12 cellular contexts compared by ENCODE assay signal in the genomic region with DNA sequence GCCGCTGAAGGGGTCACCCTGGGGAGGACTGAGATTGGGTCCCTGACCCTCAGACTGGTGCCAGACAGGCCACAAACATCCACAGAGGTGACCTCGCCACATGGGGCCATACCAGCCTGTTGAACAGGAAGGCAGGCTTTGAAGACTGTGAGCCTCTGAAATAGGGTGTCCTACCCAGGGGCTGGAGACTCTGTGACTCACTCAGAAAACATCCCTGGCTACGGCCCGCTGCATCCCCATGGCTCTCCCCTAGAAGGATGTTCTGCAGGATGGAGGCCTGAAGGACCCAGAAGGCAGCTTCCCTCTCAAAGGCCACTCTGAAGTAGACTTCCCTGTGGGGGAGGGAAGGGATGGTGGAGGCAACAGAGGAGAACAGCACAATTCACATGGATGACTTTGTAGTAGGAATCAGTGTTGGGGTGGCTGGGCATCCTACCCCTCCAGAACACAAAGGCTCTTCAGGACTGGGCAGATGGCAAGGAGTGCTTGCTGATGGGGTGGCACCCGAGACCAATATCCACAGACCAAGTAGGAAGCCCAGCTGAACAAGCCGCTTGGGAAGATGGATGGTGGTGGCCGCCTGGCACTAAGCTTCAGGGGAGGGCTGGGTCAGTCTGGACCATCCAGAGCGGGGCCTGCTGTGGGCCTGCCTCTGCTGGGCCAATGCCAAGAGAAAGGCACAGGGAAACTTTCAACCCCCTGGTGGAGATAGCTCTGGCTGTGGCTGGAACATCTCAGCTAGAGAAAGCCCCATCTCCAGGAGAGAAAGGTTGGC. TPM values are rescaled to one million over a fixed set of nuclear protein-coding genes. Genes with fewer than 3 reads are reported as not detected.
A peak's percentile ranks its signal among the peaks of the same experiment; 100 is the strongest.
DNase-seq lines count a peak whose midpoint lies in the region; ATAC-seq and TF ChIP-seq lines count a peak whose summit lies in the region.
"Had no signal": no experiment of that assay in that cellular context is flagged by ENCODE, and none has a peak within 500 bp of the region (broad histone marks: within the 10 kb centered on the region; RNA-seq: fewer than 3 reads in every experiment).

No MANE protein-coding gene starts in this region.

- H3K4me3 ChIP-seq in neuronal stem cell (ENCODE audit: low read length in 2 of 2) (no peak overlapping the region), vagina (no peak overlapping the region)
- H3K4me3 ChIP-seq: ascending aorta had no signal

- H3K27me3 ChIP-seq in neuronal stem cell (ENCODE audit: control insufficient read depth in 3 of 3, insufficient read depth in 3 of 3, low read depth in 1 of 3, low read length in 3 of 3): no peaks in the 10 kb centered on the region
- no peaks in the 10 kb centered on the region for H3K27me3 ChIP-seq in vagina
- H3K27me3 ChIP-seq: ascending aorta had no signal

- H2AFZ ChIP-seq in neuronal stem cell (ENCODE audit: low read length): no peak overlapping the region

- H2BK15ac ChIP-seq in neuronal stem cell (ENCODE audit: low read length): no peak overlapping the region

- peaks cover 22 to 24% of the 10 kb centered on the region in 2 donors for H3K4me1 ChIP-seq in neuronal stem cell (ENCODE audit: control insufficient read depth in 2 of 2, insufficient read depth in 1 of 2, low read depth in 1 of 2, low read length in 2 of 2)
- peaks cover 22% of the 10 kb centered on the region for H3K4me1 ChIP-seq in vagina

- no peak overlapping the region for H2BK12ac ChIP-seq in neuronal stem cell (ENCODE audit: low read length)

- H3K9ac ChIP-seq in neuronal stem cell (ENCODE audit: low read depth, low read length, poor library complexity): peak overlapping the region; percentile 6

- DNase-seq in Caki2 (ENCODE audit: low read depth): peak; percentile 81
- peak; percentile 86 for DNase-seq in M059J (ENCODE audit: low read depth)
- DNase-seq in dermis blood vessel endothelial cell: peak; percentile 55
- no peak for DNase-seq in neuronal stem cell (ENCODE audit: low spot score)
- no peak for DNase-seq in cortex of kidney (lab: John Stamatoyannopoulos, UW)
- DNase-seq in vagina (ENCODE audit: extremely low spot score in 2 of 2): no peak
- DNase-seq: erythroblast; NCI-H345; stimulated activated naive B cell treated with anti-CD40 and anti-IgM and Interleukin-4, amounts not matched to agents 10 μg/mL and 1 μg/mL and 100 μg/mL, for 72 hours had no signal

- no peak overlapping the region for H3K4me2 ChIP-seq in neuronal stem cell (ENCODE audit: insufficient read depth, low read length, poor library complexity, severe bottlenecking)

- no peak overlapping the region for H3K18ac ChIP-seq in neuronal stem cell (ENCODE audit: low read length)

- H2BK5ac ChIP-seq in neuronal stem cell (ENCODE audit: low read length): no peak overlapping the region

- WGBS in neuronal stem cell (ENCODE audit: extremely low coverage in 2 of 2, insufficient read length in 2 of 2, insufficient replicate concordance in 1 of 2), 2 donors: no CpG with 5 or more reads among the region's 8 CpGs

- no peak overlapping the region for H4K8ac ChIP-seq in neuronal stem cell (ENCODE audit: low read depth, low read length)

- intact Hi-C loops in vagina (cut with DNase I): no loop called here

- no peak for TF ChIP-seq POLR2A in vagina (IDR thresholded peaks at IDR 0.05)

- H3K23ac ChIP-seq in neuronal stem cell (ENCODE audit: low read depth, low read length, poor library complexity): no peak overlapping the region

- H4K91ac ChIP-seq in neuronal stem cell (ENCODE audit: low read depth, low read length, poor library complexity): no peak overlapping the region

- H3K36me3 ChIP-seq in neuronal stem cell (replicated peaks in 1 of 2; ENCODE audit: control insufficient read depth in 2 of 2, insufficient read depth in 2 of 2, low read length in 2 of 2) (peaks cover 10 to 51% of the 10 kb centered on the region in 2 donors), vagina (no peaks in the 10 kb centered on the region)
- H3K36me3 ChIP-seq: ascending aorta had no signal

- no peak overlapping the region for H2AK5ac ChIP-seq in neuronal stem cell (ENCODE audit: low read depth, low read length)

- H3K79me1 ChIP-seq in neuronal stem cell (ENCODE audit: low read depth, low read length): peaks cover 2% of the 10 kb centered on the region

- H3K4ac ChIP-seq in neuronal stem cell (ENCODE audit: low read length): no peak overlapping the region

- in situ Hi-C loops in Caki2 (cut with HindIII; ENCODE audit: low pct_unique_long_range_greater_than_20kb, low sequenced_read_pairs): no loop called here

- no peak for TF ChIP-seq CTCF in vagina (IDR thresholded peaks at IDR 0.05)

- no peak overlapping the region for H2BK120ac ChIP-seq in neuronal stem cell (ENCODE audit: low read depth, low read length)

- H3K27ac ChIP-seq in neuronal stem cell (replicated peaks; ENCODE audit: low read length): no peak overlapping the region
- no peak overlapping the region for H3K27ac ChIP-seq in vagina

- ATAC-seq in HG03378 (IDR thresholded peaks at IDR 0.05; ENCODE audit: unreplicated experiment) (no peak), HG02938 (IDR thresholded peaks at IDR 0.05; ENCODE audit: unreplicated experiment) (no peak)
- ATAC-seq: stimulated activated naive B cell treated with anti-CD40 and anti-IgM and Interleukin-4, amounts not matched to agents 10 μg/mL and 1 μg/mL and 100 μg/mL, for 72 hours had no signal

- no peak overlapping the region for H3K14ac ChIP-seq in neuronal stem cell (ENCODE audit: low read length)

- H3K9me3 ChIP-seq in neuronal stem cell (replicated peaks in 1 of 2; ENCODE audit: control insufficient read depth in 2 of 2, insufficient read depth in 1 of 2, low read depth in 1 of 2, low read length in 2 of 2) (no peaks in the 10 kb centered on the region), vagina (no peaks in the 10 kb centered on the region)
- H3K9me3 ChIP-seq: ascending aorta had no signal

RNA-seq across cellular contexts. Expression of a gene that starts 37.6 kb away (rescaled TPM):
- total RNA-seq in Caki2 (2014; rRNA removed; shearing (Covaris generic); ENCODE audit: low replicate concordance): 1.1 and 3.2 TPM in 2 replicates
- total RNA-seq in M059J (2014; rRNA removed; shearing (Covaris generic)): 9.6 and 14.0 TPM in 2 replicates
- total RNA-seq in dermis blood vessel endothelial cell: 8.0 and 10.8 TPM in 2 replicates
- 13.5 TPM for polyA plus RNA-seq in neuronal stem cell (2013, experiment 1 of 2)
- 13.8 TPM for polyA plus RNA-seq in neuronal stem cell (2013, experiment 2 of 2)
- 59.9 TPM for total RNA-seq in vagina

Comparison
In these comparisons a context has a peak if more than half of its experiments do, and no peak if none do; other contexts are left out.
1. DNase-seq: peak in Caki2 (single experiment), M059J (single experiment) and dermis blood vessel endothelial cell (single experiment); none in neuronal stem cell (single experiment), cortex of kidney (single experiment) and vagina (0 of 2).